In genomic region chr10:71970331-71970730, GRCh38 we compare ENCODE assay signal across 9 cellular contexts. TPM values are rescaled to one million over a fixed set of nuclear protein-coding genes. Genes with fewer than 3 reads are reported as not detected.
A peak's percentile ranks its signal among the peaks of the same experiment; 100 is the strongest.
DNase-seq lines count a peak whose midpoint lies in the region; ATAC-seq and TF ChIP-seq lines count a peak whose summit lies in the region.
"Had no signal": no experiment of that assay in that cellular context is flagged by ENCODE, and none has a peak within 500 bp of the region (broad histone marks: within the 10 kb centered on the region; RNA-seq: fewer than 3 reads in every experiment).

No MANE protein-coding gene starts in this region.

- H3K27me3 Mint-ChIP-seq in nephron progenitor cell (ENCODE audit: low read depth, poor library complexity): peaks cover 5% of the 10 kb centered on the region
- H3K27me3 Mint-ChIP-seq in activated CD8-positive, alpha-beta T cell treated with anti-CD3 and anti-CD28 coated beads, Interleukin-2, amount 10 ng/mL, durations not matched to agents 7 days and 5 days (ENCODE audit: low read depth): peaks cover 18% of the 10 kb centered on the region

- no peaks in the 10 kb centered on the region for H3F3A ChIP-seq in Loucy (ENCODE audit: low read depth)

- H4K20me1 ChIP-seq in Loucy (ENCODE audit: insufficient read depth, low read length, poor library complexity, severe bottlenecking): no peaks in the 10 kb centered on the region

- DNase-seq in AG20443 (ENCODE audit: low spot score) (peak; percentile 23), coronary artery (ENCODE audit: low spot score) (no peak), nephron progenitor cell (peak; percentile 49)
- no peak for DNase-seq in activated CD8-positive, alpha-beta T cell treated with anti-CD3 and anti-CD28 coated beads, Interleukin-2, amount 10 ng/mL, durations not matched to agents 7 days and 5 days
- DNase-seq: cerebellar nuclear complex had no signal

- H3K4me1 Mint-ChIP-seq in nephron progenitor cell: peaks cover 70% of the 10 kb centered on the region
- peaks cover 8% of the 10 kb centered on the region for H3K4me1 Mint-ChIP-seq in activated CD8-positive, alpha-beta T cell treated with anti-CD3 and anti-CD28 coated beads, Interleukin-2, amount 10 ng/mL, durations not matched to agents 7 days and 5 days (ENCODE audit: low read depth)

- H3K9me3 Mint-ChIP-seq in nephron progenitor cell: no peaks in the 10 kb centered on the region
- no peaks in the 10 kb centered on the region for H3K9me3 Mint-ChIP-seq in activated CD8-positive, alpha-beta T cell treated with anti-CD3 and anti-CD28 coated beads, Interleukin-2, amount 10 ng/mL, durations not matched to agents 7 days and 5 days (ENCODE audit: insufficient read depth)

- no peak for ATAC-seq in HG03045 (IDR thresholded peaks at IDR 0.05; ENCODE audit: unreplicated experiment)
- ATAC-seq in HG03135 (IDR thresholded peaks at IDR 0.05; ENCODE audit: unreplicated experiment): no peak
- ATAC-seq in activated CD8-positive, alpha-beta T cell treated with anti-CD3 and anti-CD28 coated beads, Interleukin-2, amount 10 ng/mL, durations not matched to agents 7 days and 5 days: no peak
- ATAC-seq in GM18861 (IDR thresholded peaks at IDR 0.05; ENCODE audit: unreplicated experiment): no peak

- H3K4me3 ChIP-seq in Loucy (ENCODE audit: low read length, poor library complexity, severe bottlenecking) (no peak overlapping the region), coronary artery (peak overlapping the region; percentile 35)

- TF ChIP-seq CTCF in Loucy (conservative IDR thresholded peaks at IDR 0.05; ENCODE audit: low read length): peak; percentile 42
- TF ChIP-seq CTCF in coronary artery (IDR thresholded peaks at IDR 0.05): no peak
- no peak for TF ChIP-seq CTCF in nephron progenitor cell (IDR thresholded peaks at IDR 0.05)

- no peaks in the 10 kb centered on the region for H3K9me3 ChIP-seq in Loucy (ENCODE audit: insufficient read depth, low read depth, low read length)

- no peaks in the 10 kb centered on the region for H3K36me3 Mint-ChIP-seq in nephron progenitor cell (ENCODE audit: low read depth)
- H3K36me3 Mint-ChIP-seq in activated CD8-positive, alpha-beta T cell treated with anti-CD3 and anti-CD28 coated beads, Interleukin-2, amount 10 ng/mL, durations not matched to agents 7 days and 5 days (ENCODE audit: low read depth): no peaks in the 10 kb centered on the region

- no peaks in the 10 kb centered on the region for H3K36me3 ChIP-seq in Loucy (ENCODE audit: insufficient read depth, low read length)

- no peaks in the 10 kb centered on the region for H3K9me2 ChIP-seq in Loucy (replicated peaks; ENCODE audit: low read depth, low read length)

- POLR2A ChIA-PET in activated CD8-positive, alpha-beta T cell treated with anti-CD3 and anti-CD28 coated beads, Interleukin-2, amount 10 ng/mL, durations not matched to agents 7 days and 5 days (lab: Charles Lee): no interaction called here

- no peaks in the 10 kb centered on the region for H3K79me2 ChIP-seq in Loucy (ENCODE audit: insufficient read depth, low read length)

- H3K4me2 ChIP-seq in Loucy (ENCODE audit: low read depth, low read length, poor library complexity, severe bottlenecking): no peak overlapping the region

- H3K4me3 Mint-ChIP-seq in nephron progenitor cell: no peak overlapping the region
- H3K4me3 Mint-ChIP-seq in activated CD8-positive, alpha-beta T cell treated with anti-CD3 and anti-CD28 coated beads, Interleukin-2, amount 10 ng/mL, durations not matched to agents 7 days and 5 days: no peak overlapping the region

- H3K27ac ChIP-seq in coronary artery: peak overlapping the region; percentile 17 to 94

- no peaks in the 10 kb centered on the region for H3K4me1 ChIP-seq in Loucy (ENCODE audit: insufficient read depth, low read length, poor library complexity, severe bottlenecking)

- CTCF ChIA-PET in activated CD8-positive, alpha-beta T cell treated with anti-CD3 and anti-CD28 coated beads, Interleukin-2, amount 10 ng/mL, durations not matched to agents 7 days and 5 days (lab: Charles Lee): interaction anchor here (0.7 to 1.9 kb wide), 3 partner anchors 15 to 78 kb away, joined by 3 to 6 read pairs (median 4); no protein-coding TSS in a partner anchor

- no peak overlapping the region for H3K27ac Mint-ChIP-seq in nephron progenitor cell
- H3K27ac Mint-ChIP-seq in activated CD8-positive, alpha-beta T cell treated with anti-CD3 and anti-CD28 coated beads, Interleukin-2, amount 10 ng/mL, durations not matched to agents 7 days and 5 days: no peak overlapping the region

- H2AFZ ChIP-seq in Loucy (ENCODE audit: low read length): no peak overlapping the region

- no peak overlapping the region for H3K9ac ChIP-seq in Loucy (ENCODE audit: low read depth, low read length, poor library complexity, severe bottlenecking)

- no peaks in the 10 kb centered on the region for H3K27me3 ChIP-seq in Loucy (ENCODE audit: insufficient read depth, low read length, poor library complexity, severe bottlenecking)

RNA-seq across cellular contexts. Expression of gene CHST3, which starts 6.1 kb away (rescaled TPM):
- not detected for total RNA-seq in activated CD8-positive, alpha-beta T cell treated with anti-CD3 and anti-CD28 coated beads, Interleukin-2, amount 10 ng/mL, durations not matched to agents 7 days and 5 days

Comparison
In these comparisons a context has a peak if more than half of its experiments do, and no peak if none do; other contexts are left out.
1. DNase-seq: peak in AG20443 (single experiment) and nephron progenitor cell (single experiment); none in coronary artery (single experiment) and activated CD8-positive, alpha-beta T cell treated with anti-CD3 and anti-CD28 coated beads, Interleukin-2, amount 10 ng/mL, durations not matched to agents 7 days and 5 days (single experiment).